ENCODE assay signal across 27 cellular contexts in genomic region chr15:35123743-35124142, GRCh38. TPM values are rescaled to one million over a fixed set of nuclear protein-coding genes. Genes with fewer than 3 reads are reported as not detected.
"Had no signal": no experiment of that assay in that cellular context is flagged by ENCODE, and none has a peak within 500 bp of the region (broad histone marks: within the 10 kb centered on the region; RNA-seq: fewer than 3 reads in every experiment).

No MANE protein-coding gene starts in this region.

- H3K36me3 Mint-ChIP-seq: activated naive CD8-positive, alpha-beta T cell treated with anti-CD3 and anti-CD28 coated beads, Interleukin-2, amount 10 ng/mL, durations not matched to agents 7 days and 5 days had no signal

- H3K27ac ChIP-seq: epithelial cell of prostate, hepatocyte, sigmoid colon, stomach, suprapubic skin, transverse colon had no signal

- H3K4me1 Mint-ChIP-seq: activated naive CD8-positive, alpha-beta T cell treated with anti-CD3 and anti-CD28 coated beads, Interleukin-2, amount 10 ng/mL, durations not matched to agents 7 days and 5 days; immature natural killer cell; neural crest cell; stimulated activated memory B cell treated with anti-CD40 and anti-IgM and Interleukin-4, amounts not matched to agents 10 μg/mL and 1 μg/mL and 100 μg/mL, for 72 hours had no signal

- H3K4me3 Mint-ChIP-seq: activated naive CD4-positive, alpha-beta T cell treated with anti-CD3 and anti-CD28 coated beads for 36 hours; activated naive CD8-positive, alpha-beta T cell treated with anti-CD3 and anti-CD28 coated beads, Interleukin-2, amount 10 ng/mL, durations not matched to agents 7 days and 5 days; immature natural killer cell; neural crest cell; stimulated activated memory B cell treated with anti-CD40 and anti-IgM and Interleukin-4, amounts not matched to agents 10 μg/mL and 1 μg/mL and 100 μg/mL, for 72 hours; WTC11 had no signal

- H2AFZ ChIP-seq: hepatocyte had no signal

- H3K27me3 Mint-ChIP-seq: activated naive CD8-positive, alpha-beta T cell treated with anti-CD3 and anti-CD28 coated beads, Interleukin-2, amount 10 ng/mL, durations not matched to agents 7 days and 5 days; stimulated activated memory B cell treated with anti-CD40 and anti-IgM and Interleukin-4, amounts not matched to agents 10 μg/mL and 1 μg/mL and 100 μg/mL, for 72 hours had no signal

- FAIRE-seq: urothelium cell line had no signal

- H3K4me3 ChIP-seq: hepatocyte, sigmoid colon, smooth muscle cell, stomach, suprapubic skin, transverse colon had no signal

- H3K9me3 ChIP-seq: sigmoid colon, stomach, suprapubic skin, transverse colon had no signal

- DNase-seq: activated CD4-positive, alpha-beta T cell treated with anti-CD3 and anti-CD28 coated beads, Interleukin-2, amount 50 U/mL, for 4 hours; activated naive CD4-positive, alpha-beta T cell treated with anti-CD3 and anti-CD28 coated beads for 36 hours; activated naive CD8-positive, alpha-beta T cell treated with anti-CD3 and anti-CD28 coated beads, Interleukin-2, amount 10 ng/mL, durations not matched to agents 7 days and 5 days; activated T-cell treated with anti-CD3 and anti-CD28 coated beads, Interleukin-2, amount 50 U/mL, for 48 hours; amygdala; cortex of kidney; foreskin melanocyte; immature natural killer cell; kidney glomerular epithelial cell; left ventricle myocardium superior; mammary epithelial cell; occipital lobe; sigmoid colon; stimulated activated CD4-positive, alpha-beta T cell treated with anti-CD3 and anti-CD28 coated beads, Interleukin-15, amount 100 ng/mL, for 24 hours; stomach; T-helper 9 cell; transverse colon had no signal

- H3K79me2 ChIP-seq: hepatocyte had no signal

- H3K27me3 ChIP-seq: hepatocyte, sigmoid colon, stomach, suprapubic skin, transverse colon had no signal

- H3K4me2 ChIP-seq: hepatocyte, smooth muscle cell had no signal

- H3K27ac Mint-ChIP-seq: activated naive CD4-positive, alpha-beta T cell treated with anti-CD3 and anti-CD28 coated beads for 36 hours; activated naive CD8-positive, alpha-beta T cell treated with anti-CD3 and anti-CD28 coated beads, Interleukin-2, amount 10 ng/mL, durations not matched to agents 7 days and 5 days; immature natural killer cell; stimulated activated memory B cell treated with anti-CD40 and anti-IgM and Interleukin-4, amounts not matched to agents 10 μg/mL and 1 μg/mL and 100 μg/mL, for 72 hours; WTC11 had no signal

- H3K36me3 ChIP-seq: sigmoid colon, stomach, suprapubic skin, transverse colon had no signal

- H3K9me3 Mint-ChIP-seq: activated naive CD4-positive, alpha-beta T cell treated with anti-CD3 and anti-CD28 coated beads for 36 hours; activated naive CD8-positive, alpha-beta T cell treated with anti-CD3 and anti-CD28 coated beads, Interleukin-2, amount 10 ng/mL, durations not matched to agents 7 days and 5 days had no signal

- ATAC-seq: left ventricle myocardium superior; stimulated activated memory B cell treated with anti-CD40 and anti-IgM and Interleukin-4, amounts not matched to agents 10 μg/mL and 1 μg/mL and 100 μg/mL, for 72 hours; WTC11 had no signal

- H3K4me1 ChIP-seq: sigmoid colon, stomach, suprapubic skin, transverse colon had no signal

RNA-seq across cellular contexts. Expression of gene NANOGP8, which starts 38.6 kb away (rescaled TPM):
- total RNA-seq: activated CD8-positive, alpha-beta memory T cell treated with anti-CD3 and anti-CD28 coated beads for 36 hours; activated naive CD4-positive, alpha-beta T cell treated with anti-CD3 and anti-CD28 coated beads for 36 hours; activated naive CD8-positive, alpha-beta T cell treated with anti-CD3 and anti-CD28 coated beads, Interleukin-2, amount 10 ng/mL, durations not matched to agents 7 days and 5 days; hepatocyte; left ventricle myocardium superior; mammary epithelial cell; neural crest cell; occipital lobe; smooth muscle cell; stomach; T-helper 1 cell treated with Interleukin-12 subunit alpha and Interleukin-12 subunit beta and Interleukin-4 antibody, amounts not matched to agents 30 ng/mL and 1 ng/mL, for 36 hours had no signal
- polyA plus RNA-seq: immature natural killer cell, mammary epithelial cell, smooth muscle cell, stomach had no signal
